ENCODE assay signal across 21 cellular contexts in the genomic region with DNA sequence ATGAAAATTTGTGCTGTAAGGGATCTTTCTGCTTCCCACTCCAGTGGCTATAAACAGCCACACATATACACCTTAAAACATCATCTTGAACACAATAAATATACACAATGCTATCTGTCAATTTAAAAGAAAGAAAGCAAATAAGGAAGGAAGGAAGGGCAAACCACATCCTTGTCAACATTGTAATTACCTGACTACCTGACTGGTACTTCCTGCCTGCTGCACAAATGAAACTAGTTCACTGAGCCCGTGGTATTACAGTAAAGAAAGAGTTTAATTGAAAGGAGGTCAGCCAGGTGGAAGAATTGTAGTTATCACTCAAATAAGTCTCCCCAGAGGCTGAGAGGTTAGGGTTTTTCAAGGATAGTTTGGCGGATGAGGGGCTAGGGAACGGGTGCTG.
A peak's percentile ranks its signal among the peaks of the same experiment; 100 is the strongest.
DNase-seq lines count a peak whose midpoint lies in the region; ATAC-seq and TF ChIP-seq lines count a peak whose summit lies in the region.
"Had no signal": no experiment of that assay in that cellular context is flagged by ENCODE, and none has a peak within 500 bp of the region (broad histone marks: within the 10 kb centered on the region; RNA-seq: fewer than 3 reads in every experiment).

No MANE protein-coding gene starts in this region.

- no peak overlapping the region for H3K27ac ChIP-seq in CD8-positive, alpha-beta T cell (ENCODE audit: low read depth, low read length)
- H3K27ac ChIP-seq in osteoblast (ENCODE audit: low read depth, low read length), result no peak overlapping the region
- H3K27ac ChIP-seq: GM23248, PC-9, SJCRH30 had no signal

- H3K4me1 ChIP-seq in CD8-positive, alpha-beta T cell (ENCODE audit: insufficient read depth, low read length), result no peaks in the 10 kb centered on the region
- H3K4me1 ChIP-seq in osteoblast (ENCODE audit: insufficient read depth, low read length), result no peaks in the 10 kb centered on the region
- H3K4me1 ChIP-seq: SJCRH30 had no signal

- H4K20me1 ChIP-seq in osteoblast (ENCODE audit: insufficient read depth, low read length), result no peaks in the 10 kb centered on the region

- H3K9me3 ChIP-seq in CD8-positive, alpha-beta T cell (ENCODE audit: low read length), result peaks cover 3% of the 10 kb centered on the region
- H3K9me3 ChIP-seq in osteoblast (ENCODE audit: low read depth, low read length), result peaks cover 4% of the 10 kb centered on the region
- H3K9me3 ChIP-seq: SJCRH30 had no signal

- H3K36me3 Mint-ChIP-seq in activated CD4-positive, alpha-beta memory T cell treated with anti-CD3 and anti-CD28 coated beads, Interleukin-2, amount 10 ng/mL, durations not matched to agents 7 days and 5 days (ENCODE audit: low read depth), result peaks cover 5% of the 10 kb centered on the region
- H3K36me3 Mint-ChIP-seq in activated CD4-positive, alpha-beta memory T cell treated with anti-CD3 and anti-CD28 coated beads for 36 hours, result no peaks in the 10 kb centered on the region
- no peaks in the 10 kb centered on the region for H3K36me3 Mint-ChIP-seq in CD8-positive, alpha-beta T cell
- peaks cover 10% of the 10 kb centered on the region for H3K36me3 Mint-ChIP-seq in activated CD8-positive, alpha-beta T cell treated with anti-CD3 and anti-CD28 coated beads, Interleukin-2, amount 10 ng/mL, durations not matched to agents 7 days and 5 days (ENCODE audit: low read depth)

- H3K9me3 Mint-ChIP-seq in activated CD4-positive, alpha-beta memory T cell treated with anti-CD3 and anti-CD28 coated beads, Interleukin-2, amount 10 ng/mL, durations not matched to agents 7 days and 5 days, result peaks cover 15% of the 10 kb centered on the region
- H3K9me3 Mint-ChIP-seq in activated CD4-positive, alpha-beta memory T cell treated with anti-CD3 and anti-CD28 coated beads for 36 hours, result peaks cover 16% of the 10 kb centered on the region
- H3K9me3 Mint-ChIP-seq in CD8-positive, alpha-beta T cell, result peaks cover 15% of the 10 kb centered on the region
- H3K9me3 Mint-ChIP-seq in activated CD8-positive, alpha-beta T cell treated with anti-CD3 and anti-CD28 coated beads, Interleukin-2, amount 10 ng/mL, durations not matched to agents 7 days and 5 days (ENCODE audit: insufficient read depth), result peaks cover 21% of the 10 kb centered on the region

- intact Hi-C loops in activated CD4-positive, alpha-beta memory T cell treated with anti-CD3 and anti-CD28 coated beads for 36 hours (cut with micrococcal nuclease), result no loop called here
- intact Hi-C loops in CD8-positive, alpha-beta T cell (cut with DNase I, micrococcal nuclease), result no loop called here

- peaks cover 19% of the 10 kb centered on the region for H3K4me1 Mint-ChIP-seq in activated CD4-positive, alpha-beta memory T cell treated with anti-CD3 and anti-CD28 coated beads, Interleukin-2, amount 10 ng/mL, durations not matched to agents 7 days and 5 days
- peaks cover 11% of the 10 kb centered on the region for H3K4me1 Mint-ChIP-seq in activated CD4-positive, alpha-beta memory T cell treated with anti-CD3 and anti-CD28 coated beads for 36 hours (ENCODE audit: low read depth)
- peaks cover 13% of the 10 kb centered on the region for H3K4me1 Mint-ChIP-seq in CD8-positive, alpha-beta T cell (ENCODE audit: low read depth)
- H3K4me1 Mint-ChIP-seq in activated CD8-positive, alpha-beta T cell treated with anti-CD3 and anti-CD28 coated beads, Interleukin-2, amount 10 ng/mL, durations not matched to agents 7 days and 5 days (ENCODE audit: low read depth), result peaks cover 18% of the 10 kb centered on the region

- H3K36me3 ChIP-seq in CD8-positive, alpha-beta T cell (ENCODE audit: insufficient read depth, low read length), result no peaks in the 10 kb centered on the region
- no peaks in the 10 kb centered on the region for H3K36me3 ChIP-seq in osteoblast (ENCODE audit: insufficient read depth, low read length)
- H3K36me3 ChIP-seq: MG63, SJCRH30 had no signal

- H3K27me3 ChIP-seq in CD8-positive, alpha-beta T cell (ENCODE audit: insufficient read depth, low read length), result no peaks in the 10 kb centered on the region
- no peaks in the 10 kb centered on the region for H3K27me3 ChIP-seq in osteoblast (ENCODE audit: insufficient read depth, low read length)

- H3K27me3 Mint-ChIP-seq in activated CD4-positive, alpha-beta memory T cell treated with anti-CD3 and anti-CD28 coated beads, Interleukin-2, amount 10 ng/mL, durations not matched to agents 7 days and 5 days, result no peaks in the 10 kb centered on the region
- H3K27me3 Mint-ChIP-seq in activated CD4-positive, alpha-beta memory T cell treated with anti-CD3 and anti-CD28 coated beads for 36 hours, result no peaks in the 10 kb centered on the region
- H3K27me3 Mint-ChIP-seq in CD8-positive, alpha-beta T cell (ENCODE audit: low read depth), result peaks cover 2% of the 10 kb centered on the region
- H3K27me3 Mint-ChIP-seq in activated CD8-positive, alpha-beta T cell treated with anti-CD3 and anti-CD28 coated beads, Interleukin-2, amount 10 ng/mL, durations not matched to agents 7 days and 5 days (ENCODE audit: low read depth), result no peaks in the 10 kb centered on the region

- peak overlapping the region; percentile 72 for H3K27ac Mint-ChIP-seq in activated CD4-positive, alpha-beta memory T cell treated with anti-CD3 and anti-CD28 coated beads, Interleukin-2, amount 10 ng/mL, durations not matched to agents 7 days and 5 days
- no peak overlapping the region for H3K27ac Mint-ChIP-seq in activated CD4-positive, alpha-beta memory T cell treated with anti-CD3 and anti-CD28 coated beads for 36 hours
- peak overlapping the region; percentile 21 for H3K27ac Mint-ChIP-seq in CD8-positive, alpha-beta T cell
- H3K27ac Mint-ChIP-seq in activated CD8-positive, alpha-beta T cell treated with anti-CD3 and anti-CD28 coated beads, Interleukin-2, amount 10 ng/mL, durations not matched to agents 7 days and 5 days, result peak overlapping the region; percentile 68

- H3K4me2 ChIP-seq in osteoblast (ENCODE audit: insufficient read depth, low read length), result no peak overlapping the region
- H3K4me2 ChIP-seq: PC-9 had no signal

- DNase-seq in activated CD4-positive, alpha-beta memory T cell treated with anti-CD3 and anti-CD28 coated beads, Interleukin-2, amount 10 ng/mL, durations not matched to agents 7 days and 5 days, result no peak
- DNase-seq in activated CD4-positive, alpha-beta memory T cell treated with anti-CD3 and anti-CD28 coated beads for 36 hours, result no peak
- no peak for DNase-seq in CD8-positive, alpha-beta T cell
- DNase-seq in SW480 (ENCODE audit: low spot score), result peak; percentile 26
- no peak for DNase-seq in activated CD8-positive, alpha-beta T cell treated with anti-CD3 and anti-CD28 coated beads, Interleukin-2, amount 10 ng/mL, durations not matched to agents 7 days and 5 days
- no peak for DNase-seq in osteoblast (ENCODE audit: insufficient read length, low spot score, missing footprints)
- no peak for DNase-seq in DMS79 (lab: John Stamatoyannopoulos, UW)
- DNase-seq: DMS53; GM23248; H7; KBM-7; MG63; NCI-H2029; NCI-H446; NCI-H524 treated with DMSO at 0.1 percent for 48 hours; NCI-H774; NK-92 treated with Interleukin-12 subunit alpha and Interleukin-12 subunit beta, amount 100 ng/mL, for 24 hours; PC-9; SJCRH30 had no signal

- ATAC-seq in CD8-positive, alpha-beta T cell, result no peak
- ATAC-seq in activated CD8-positive, alpha-beta T cell treated with anti-CD3 and anti-CD28 coated beads, Interleukin-2, amount 10 ng/mL, durations not matched to agents 7 days and 5 days, result no peak
- no peak for ATAC-seq in esophagus mucosa
- ATAC-seq: Right ventricle myocardium inferior had no signal

- POLR2A ChIA-PET in activated CD4-positive, alpha-beta memory T cell treated with anti-CD3 and anti-CD28 coated beads, Interleukin-2, amount 10 ng/mL, durations not matched to agents 7 days and 5 days (lab: Charles Lee), result no interaction called here
- POLR2A ChIA-PET in activated CD4-positive, alpha-beta memory T cell treated with anti-CD3 and anti-CD28 coated beads for 36 hours (lab: Charles Lee), result no interaction called here
- POLR2A ChIA-PET in CD8-positive, alpha-beta T cell (lab: Charles Lee), result no interaction called here
- POLR2A ChIA-PET in activated CD8-positive, alpha-beta T cell treated with anti-CD3 and anti-CD28 coated beads, Interleukin-2, amount 10 ng/mL, durations not matched to agents 7 days and 5 days (lab: Charles Lee), result interaction anchor here (0.7 kb wide), 1 partner anchor 16 kb away, joined by 3 read pairs; no protein-coding TSS in a partner anchor

- TF ChIP-seq CTCF in CD8-positive, alpha-beta T cell (IDR thresholded peaks at IDR 0.05), result no peak
- TF ChIP-seq CTCF in osteoblast (IDR thresholded peaks at IDR 0.05; ENCODE audit: extremely low read depth, low read depth, low read length), result no peak

- no peak overlapping the region for H2AFZ ChIP-seq in osteoblast (ENCODE audit: low read length)
- H2AFZ ChIP-seq: GM23248, PC-9 had no signal

- no peaks in the 10 kb centered on the region for H3K79me2 ChIP-seq in osteoblast (ENCODE audit: insufficient read depth, low read length)

- H3K4me3 ChIP-seq in CD8-positive, alpha-beta T cell (ENCODE audit: low read depth, low read length), result no peak overlapping the region
- no peak overlapping the region for H3K4me3 ChIP-seq in osteoblast (ENCODE audit: insufficient read depth, low read length)
- H3K4me3 ChIP-seq: GM23248, MG63, PC-9, SJCRH30 had no signal

- H3K4me3 Mint-ChIP-seq in activated CD4-positive, alpha-beta memory T cell treated with anti-CD3 and anti-CD28 coated beads, Interleukin-2, amount 10 ng/mL, durations not matched to agents 7 days and 5 days, result no peak overlapping the region
- no peak overlapping the region for H3K4me3 Mint-ChIP-seq in activated CD4-positive, alpha-beta memory T cell treated with anti-CD3 and anti-CD28 coated beads for 36 hours
- no peak overlapping the region for H3K4me3 Mint-ChIP-seq in CD8-positive, alpha-beta T cell
- no peak overlapping the region for H3K4me3 Mint-ChIP-seq in activated CD8-positive, alpha-beta T cell treated with anti-CD3 and anti-CD28 coated beads, Interleukin-2, amount 10 ng/mL, durations not matched to agents 7 days and 5 days

- CTCF ChIA-PET in activated CD4-positive, alpha-beta memory T cell treated with anti-CD3 and anti-CD28 coated beads, Interleukin-2, amount 10 ng/mL, durations not matched to agents 7 days and 5 days (lab: Charles Lee), result interaction anchor here (1.1 kb wide), 1 partner anchor 37 kb away, joined by 3 read pairs; no protein-coding TSS in a partner anchor
- CTCF ChIA-PET in activated CD4-positive, alpha-beta memory T cell treated with anti-CD3 and anti-CD28 coated beads for 36 hours (lab: Charles Lee), result no interaction called here
- CTCF ChIA-PET in CD8-positive, alpha-beta T cell (lab: Charles Lee), result no interaction called here
- CTCF ChIA-PET in activated CD8-positive, alpha-beta T cell treated with anti-CD3 and anti-CD28 coated beads, Interleukin-2, amount 10 ng/mL, durations not matched to agents 7 days and 5 days (lab: Charles Lee), result no interaction called here
